Comparison of ENCODE assay signal across 8 cellular contexts in genomic region chr12:58443273-58443980, GRCh38.
A peak's percentile ranks its signal among the peaks of the same experiment; 100 is the strongest.
DNase-seq lines count a peak whose midpoint lies in the region; ATAC-seq and TF ChIP-seq lines count a peak whose summit lies in the region.

No MANE protein-coding gene starts in this region.

- H3K9ac ChIP-seq in PC-3 (ENCODE audit: low read length): no peak overlapping the region

- no peak overlapping the region for H3K4me3 ChIP-seq in PC-3 (ENCODE audit: low read length)

- no peak overlapping the region for H2AFZ ChIP-seq in PC-3 (ENCODE audit: low read length)

- H3F3A ChIP-seq in PC-3 (ENCODE audit: low read length, unreplicated experiment): no peaks in the 10 kb centered on the region

- H3K36me3 ChIP-seq in PC-3 (ENCODE audit: low read depth, low read length): no peaks in the 10 kb centered on the region

- DNase-seq in activated naive CD4-positive, alpha-beta T cell treated with anti-CD3 and anti-CD28 coated beads, Interleukin-2, amount 10 ng/mL, durations not matched to agents 7 days and 5 days: peak; percentile 36
- no peak for DNase-seq in activated naive CD4-positive, alpha-beta T cell treated with anti-CD3 and anti-CD28 coated beads, Interleukin-2, amount 50 U/mL, for 72 hours (ENCODE audit: low spot score in 2 of 2)
- DNase-seq in PC-3: peak; percentile 59
- DNase-seq in glomerular endothelial cell (ENCODE audit: extremely low read depth, low read depth, low spot score): peak; percentile 36
- no peak for DNase-seq in HuH-7.5 (ENCODE audit: low spot score)

- H3K4me1 Mint-ChIP-seq in activated naive CD4-positive, alpha-beta T cell treated with anti-CD3 and anti-CD28 coated beads, Interleukin-2, amount 10 ng/mL, durations not matched to agents 7 days and 5 days: no peaks in the 10 kb centered on the region

- H4K20me1 ChIP-seq in PC-3 (ENCODE audit: low read length): no peaks in the 10 kb centered on the region

- intact Hi-C loops in PC-3 (cut with micrococcal nuclease): loop anchor here (2.0 kb wide), 1 partner anchor 97 kb away; no protein-coding TSS in a partner anchor

- no peak overlapping the region for H3K27ac Mint-ChIP-seq in activated naive CD4-positive, alpha-beta T cell treated with anti-CD3 and anti-CD28 coated beads, Interleukin-2, amount 10 ng/mL, durations not matched to agents 7 days and 5 days
- no peak overlapping the region for H3K27ac Mint-ChIP-seq in activated naive CD4-positive, alpha-beta T cell treated with anti-CD3 and anti-CD28 coated beads, Interleukin-2, amount 50 U/mL, for 72 hours

- peak; percentile 72 for TF ChIP-seq CTCF in PC-3 (conservative IDR thresholded peaks at IDR 0.05; ENCODE audit: low read depth, low read length)

- POLR2A ChIA-PET in PC-3 (lab: Charles Lee; ENCODE audit: unreplicated experiment): interaction anchor here (0.5 to 1.0 kb wide), 2 partner anchors 16 to 18 kb away, joined by 5 read pairs; no protein-coding TSS in a partner anchor

- H3K9me3 ChIP-seq in PC-3 (ENCODE audit: low read length): no peaks in the 10 kb centered on the region

- H3K79me2 ChIP-seq in PC-3 (ENCODE audit: low read length): no peaks in the 10 kb centered on the region

- H3K4me2 ChIP-seq in PC-3 (ENCODE audit: low read length): no peak overlapping the region

- no peaks in the 10 kb centered on the region for H3K36me3 Mint-ChIP-seq in activated naive CD4-positive, alpha-beta T cell treated with anti-CD3 and anti-CD28 coated beads, Interleukin-2, amount 10 ng/mL, durations not matched to agents 7 days and 5 days
- no peaks in the 10 kb centered on the region for H3K36me3 Mint-ChIP-seq in activated naive CD4-positive, alpha-beta T cell treated with anti-CD3 and anti-CD28 coated beads, Interleukin-2, amount 50 U/mL, for 72 hours

- CTCF ChIA-PET in activated naive CD4-positive, alpha-beta T cell treated with anti-CD3 and anti-CD28 coated beads, Interleukin-2, amount 10 ng/mL, durations not matched to agents 7 days and 5 days (lab: Charles Lee): interaction anchor here (0.8 to 1.9 kb wide), 4 partner anchors 17 to 96 kb away, joined by 3 to 7 read pairs (median 5); no protein-coding TSS in a partner anchor
- CTCF ChIA-PET in PC-3 (lab: Charles Lee): interaction anchor here (0.6 kb wide), 4 partner anchors 20 to 954 kb away, joined by 3 to 4 read pairs (median 3); no protein-coding TSS in a partner anchor

- ATAC-seq in activated naive CD4-positive, alpha-beta T cell treated with anti-CD3 and anti-CD28 coated beads, Interleukin-2, amount 50 U/mL, for 72 hours: no peak
- ATAC-seq in HG02759 (IDR thresholded peaks at IDR 0.05; ENCODE audit: unreplicated experiment): peak; percentile 82
- peak; percentile 46; the same call in 1 of the 2 replicates for ATAC-seq in PC-3
- no peak for ATAC-seq in GM18520 (IDR thresholded peaks at IDR 0.05; ENCODE audit: unreplicated experiment)
- no peak for ATAC-seq in GM19397 (IDR thresholded peaks at IDR 0.05; ENCODE audit: unreplicated experiment)

- H3K9me2 ChIP-seq in PC-3 (replicated peaks; ENCODE audit: low read length): no peaks in the 10 kb centered on the region

- H3K27ac ChIP-seq in PC-3 (ENCODE audit: low read length): no peak overlapping the region

- H3K4me1 ChIP-seq in PC-3 (ENCODE audit: insufficient read depth, low read length): 0 out of 2 replicates have a peak, but pooled peaks cover 6% of the 10 kb centered on the region

- no peak overlapping the region for H3K4me3 Mint-ChIP-seq in activated naive CD4-positive, alpha-beta T cell treated with anti-CD3 and anti-CD28 coated beads, Interleukin-2, amount 10 ng/mL, durations not matched to agents 7 days and 5 days

- no peaks in the 10 kb centered on the region for H3K9me3 Mint-ChIP-seq in activated naive CD4-positive, alpha-beta T cell treated with anti-CD3 and anti-CD28 coated beads, Interleukin-2, amount 10 ng/mL, durations not matched to agents 7 days and 5 days
- peaks cover 0 to 5% of the 10 kb centered on the region in 2 donors for H3K9me3 Mint-ChIP-seq in activated naive CD4-positive, alpha-beta T cell treated with anti-CD3 and anti-CD28 coated beads, Interleukin-2, amount 50 U/mL, for 72 hours

- no peaks in the 10 kb centered on the region for H3K27me3 ChIP-seq in PC-3 (ENCODE audit: low read length)

- no TSS peak for BruUV-seq in PC-3 (replicated peaks; lab: Mats Ljungman, UMichigan)

- H3K27me3 Mint-ChIP-seq in activated naive CD4-positive, alpha-beta T cell treated with anti-CD3 and anti-CD28 coated beads, Interleukin-2, amount 10 ng/mL, durations not matched to agents 7 days and 5 days: no peaks in the 10 kb centered on the region

Comparison
In these comparisons a context has a peak if more than half of its experiments do, and no peak if none do; other contexts are left out.
1. DNase-seq: peak in activated naive CD4-positive, alpha-beta T cell treated with anti-CD3 and anti-CD28 coated beads, Interleukin-2, amount 10 ng/mL, durations not matched to agents 7 days and 5 days (single experiment), PC-3 (single experiment) and glomerular endothelial cell (single experiment); none in activated naive CD4-positive, alpha-beta T cell treated with anti-CD3 and anti-CD28 coated beads, Interleukin-2, amount 50 U/mL, for 72 hours (0 of 2) and HuH-7.5 (single experiment).
2. ATAC-seq: peak in HG02759 (single experiment) and PC-3 (single experiment); none in activated naive CD4-positive, alpha-beta T cell treated with anti-CD3 and anti-CD28 coated beads, Interleukin-2, amount 50 U/mL, for 72 hours (0 of 2), GM18520 (single experiment) and GM19397 (single experiment).